ENCODE assay signal across 8 cellular contexts in the genomic region with DNA sequence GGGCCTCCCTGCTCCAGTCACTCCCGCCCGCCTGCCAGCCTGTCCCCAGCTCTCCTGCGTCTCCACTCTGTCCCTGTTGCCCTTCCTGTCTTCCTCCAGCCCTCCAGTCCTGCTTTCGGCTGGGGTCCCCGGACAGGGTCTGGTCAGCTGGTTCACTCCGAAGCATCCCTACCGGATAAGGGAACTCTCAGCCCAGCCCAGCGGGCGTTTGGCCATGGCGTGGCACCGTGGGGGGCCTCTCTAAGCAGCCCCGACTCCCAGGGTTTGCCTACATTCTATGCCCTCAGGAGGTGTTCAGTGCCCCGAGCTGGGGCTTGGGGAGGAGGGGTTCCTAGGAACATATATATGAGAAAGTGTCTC.
DNase-seq lines count a peak whose midpoint lies in the region; ATAC-seq, FAIRE-seq and TF ChIP-seq lines count a peak whose summit lies in the region.

No MANE protein-coding gene starts in this region.

- H3K27ac ChIP-seq in K562 (ENCODE audit: extremely low read depth, low read depth, low read length) (no peak overlapping the region), kidney (ENCODE audit: low read depth in 2 of 2, low read length in 2 of 2) (peak overlapping the region; percentile 57 to 70), small intestine (ENCODE audit: low read depth in 1 of 2, low read length in 1 of 2) (peak overlapping the region; percentile 12 to 17)

- peak overlapping the region; percentile 33 for H3K4me3 ChIP-seq in H7 (ENCODE audit: insufficient read depth, low read depth, low read length)
- H3K4me3 ChIP-seq in K562: no peak overlapping the region
- peak overlapping the region in 1 of 2 donors; percentile 59 for H3K4me3 ChIP-seq in kidney (ENCODE audit: low read length in 2 of 2)
- H3K4me3 ChIP-seq in small intestine (ENCODE audit: low read depth in 1 of 2, low read length in 2 of 2): no peak overlapping the region

- ATAC-seq in K562 (peak; percentile 20; the same call in 1 of the 3 replicates), GM21717 (IDR thresholded peaks at IDR 0.05; ENCODE audit: unreplicated experiment) (no peak), HG03469 (IDR thresholded peaks at IDR 0.05; ENCODE audit: unreplicated experiment) (no peak), GM18868 (IDR thresholded peaks at IDR 0.05; ENCODE audit: unreplicated experiment) (no peak)

- H3K4me1 ChIP-seq in K562 (replicated peaks in 1 of 2; ENCODE audit: control insufficient read depth in 2 of 2, insufficient read depth in 2 of 2, low read length in 2 of 2) (peaks cover 0 to 30% of the 10 kb centered on the region in 2 experiments; a peak in 3 of 5 replicates), kidney (ENCODE audit: control insufficient read depth in 1 of 2, insufficient read depth in 1 of 2, low read depth in 1 of 2, low read length in 2 of 2) (peaks cover 14 to 23% of the 10 kb centered on the region in 2 donors), small intestine (ENCODE audit: control insufficient read depth in 2 of 2, insufficient read depth in 1 of 2, low read depth in 1 of 2, low read length in 1 of 2) (no peaks in the 10 kb centered on the region)

- no peak for DNase-seq in H7
- no peak for DNase-seq in K562 (ENCODE audit: extremely low read depth in 1 of 4, low spot score in 3 of 4)
- DNase-seq in kidney: no peak
- no peak for DNase-seq in small intestine
- no peak for DNase-seq in NCI-H2081 (lab: John Stamatoyannopoulos, UW)

- H2AFZ ChIP-seq in K562 (ENCODE audit: low read depth, low read length): peak overlapping the region; percentile 84

- peak overlapping the region; percentile 21; the same call in 1 of the 2 replicates for H3K4me2 ChIP-seq in K562 (ENCODE audit: insufficient read depth, low read length)

- POLR2A ChIA-PET in K562 (lab: Yijun Ruan, JAX): interaction anchor here (0.6 to 0.7 kb wide), 2 partner anchors 71 to 254 kb away, joined by 3 read pairs; no protein-coding TSS in a partner anchor

- 39% methylated on average over 13 of the region's 13 CpGs for WGBS in K562 (ENCODE audit: insufficient coverage, low coverage, missing lambda C conversion rate)
- WGBS in small intestine, 3 donors: 26 to 46% (median 27%) methylated on average over 13 of the region's 13 CpGs

- intact Hi-C loops in K562 (cut with micrococcal nuclease): loop anchor here (5.0 to 10.0 kb wide), 3 partner anchors 132 to 509 kb away; partner anchors contain the start of gene ZFP36L2
- intact Hi-C loops in kidney (cut with DNase I): loop anchor here (10.0 kb wide), 2 partner anchors 259 to 509 kb away; no protein-coding TSS in a partner anchor

- CTCF ChIA-PET in K562 (lab: Yijun Ruan, JAX; ENCODE audit: low intra/inter-chr PET ratio): interaction anchor here (0.5 to 2.1 kb wide), 5 partner anchors 252 to 1646 kb away, joined by 3 to 11 read pairs (median 3); no protein-coding TSS in a partner anchor

- H3K36me3 ChIP-seq in H7 (replicated peaks; ENCODE audit: control insufficient read depth, insufficient read depth, low read length) (no peaks in the 10 kb centered on the region), K562 (ENCODE audit: control insufficient read depth, insufficient read depth, low read length) (no peaks in the 10 kb centered on the region), kidney (ENCODE audit: control insufficient read depth in 1 of 2, insufficient read depth in 2 of 2, low read length in 2 of 2) (no peaks in the 10 kb centered on the region), small intestine (ENCODE audit: control insufficient read depth in 2 of 2, insufficient read depth in 2 of 2, low read length in 2 of 2) (no peaks in the 10 kb centered on the region)

- no peaks in the 10 kb centered on the region for H3K9me1 ChIP-seq in K562 (ENCODE audit: control insufficient read depth, insufficient read depth, low read length)

- TF ChIP-seq CTCF in K562 (IDR thresholded peaks at IDR 0.05 in 2 of 3, conservative IDR thresholded peaks at IDR 0.05 in 1 of 3; ENCODE audit: insufficient read depth in 2 of 3, low read depth in 1 of 3, low read length in 3 of 3): 0 out of 6 replicates have a peak, but pooled peaks of 1 of the 3 experiments have one; percentile 4
- TF ChIP-seq CTCF in kidney (IDR thresholded peaks at IDR 0.05; ENCODE audit: borderline replicate concordance, extremely low read depth, insufficient read depth): no peak

- TF ChIP-seq POLR2A in K562 (conservative IDR thresholded peaks at IDR 0.05): no peak

- no peak for TF ChIP-seq EP300 in K562 (IDR thresholded peaks at IDR 0.05; ENCODE audit: low read length)

- FAIRE-seq in K562 (lab: Jason Lieb, UNC) (no peak), kidney (lab: Jason Lieb, UNC) (no peak), small intestine (lab: Jason Lieb, UNC) (no peak)

- H3K9ac ChIP-seq in K562 (ENCODE audit: insufficient read depth in 1 of 2, low read depth in 2 of 2, low read length in 2 of 2): peak overlapping the region in 1 of 2 experiments; percentile 31; a peak in 1 of 4 replicates
- peak overlapping the region; percentile 41 to 75 for H3K9ac ChIP-seq in kidney (ENCODE audit: low read length in 2 of 2)

- BruUV-seq in K562 (replicated peaks; lab: Mats Ljungman, UMichigan): no TSS peak

- no peaks in the 10 kb centered on the region for H4K20me1 ChIP-seq in K562 (replicated peaks; ENCODE audit: control insufficient read depth, insufficient read depth, low read length)

- no peak for TF ChIP-seq RAD21 in K562 (CRISPR knock-in tag; conservative IDR thresholded peaks at IDR 0.05 in 1 of 2, IDR thresholded peaks at IDR 0.05 in 1 of 2)

- H3K9me3 ChIP-seq in K562 (replicated peaks; ENCODE audit: control insufficient read depth, insufficient read depth, low read depth, low read length) (peaks cover 4% of the 10 kb centered on the region), kidney (ENCODE audit: control insufficient read depth in 1 of 2, low read length in 2 of 2) (no peaks in the 10 kb centered on the region), small intestine (ENCODE audit: control insufficient read depth, low read depth) (no peaks in the 10 kb centered on the region)

- in situ Hi-C loops in K562 (cut with MboI): loop anchor here (5.0 to 10.0 kb wide), 2 partner anchors 47 to 259 kb away; no protein-coding TSS in a partner anchor

- no peaks in the 10 kb centered on the region for H3K79me2 ChIP-seq in K562 (ENCODE audit: control insufficient read depth, insufficient read depth, low read length)

- no peaks in the 10 kb centered on the region for H3K27me3 ChIP-seq in H7 (ENCODE audit: control insufficient read depth, insufficient read depth, low read length)
- H3K27me3 ChIP-seq in K562 (ENCODE audit: control insufficient read depth in 2 of 2, insufficient read depth in 2 of 2, low read length in 2 of 2): no peaks in the 10 kb centered on the region
- no peaks in the 10 kb centered on the region for H3K27me3 ChIP-seq in small intestine (ENCODE audit: control insufficient read depth in 2 of 2, insufficient read depth in 2 of 2, low read length in 2 of 2)

TF ChIP-seq in K562, 482 proteins besides CTCF, POLR2A, EP300 and RAD21:
- TF ChIP-seq, protein P1, sequence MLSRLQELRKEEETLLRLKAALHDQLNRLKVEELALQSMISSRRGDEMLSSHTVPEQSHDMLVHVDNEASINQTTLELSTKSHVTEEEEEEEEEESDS (CRISPR knock-in tag; IDR thresholded peaks at IDR 0.05): no peak
- no peak for TF ChIP-seq HCFC1 (IDR thresholded peaks at IDR 0.05; ENCODE audit: low read depth, low read length)
- no peak for TF ChIP-seq ZNF75A (CRISPR knock-in tag; IDR thresholded peaks at IDR 0.05)
- 0 out of 4 replicates have a peak, but pooled peaks of 1 of the 2 experiments have one; percentile 12 for TF ChIP-seq KDM4B (IDR thresholded peaks at IDR 0.05; ENCODE audit: borderline replicate concordance in 2 of 2, low read depth in 1 of 2)
- TF ChIP-seq SMAD4 (CRISPR knock-in tag; conservative IDR thresholded peaks at IDR 0.05): 0 out of 2 replicates have a peak, but pooled peaks have one; percentile 18
- TF ChIP-seq NELFE (IDR thresholded peaks at IDR 0.05; ENCODE audit: insufficient read depth, insufficient read length): no peak
- TF ChIP-seq C11orf30 (IDR thresholded peaks at IDR 0.05; ENCODE audit: low read depth): no peak
- no peak for TF ChIP-seq PHB (CRISPR knock-in tag; IDR thresholded peaks at IDR 0.05)
- no peak for TF ChIP-seq HDAC8 (tag; IDR thresholded peaks at IDR 0.05)
